1 cellular context compared by ENCODE assay signal in the genomic region with DNA sequence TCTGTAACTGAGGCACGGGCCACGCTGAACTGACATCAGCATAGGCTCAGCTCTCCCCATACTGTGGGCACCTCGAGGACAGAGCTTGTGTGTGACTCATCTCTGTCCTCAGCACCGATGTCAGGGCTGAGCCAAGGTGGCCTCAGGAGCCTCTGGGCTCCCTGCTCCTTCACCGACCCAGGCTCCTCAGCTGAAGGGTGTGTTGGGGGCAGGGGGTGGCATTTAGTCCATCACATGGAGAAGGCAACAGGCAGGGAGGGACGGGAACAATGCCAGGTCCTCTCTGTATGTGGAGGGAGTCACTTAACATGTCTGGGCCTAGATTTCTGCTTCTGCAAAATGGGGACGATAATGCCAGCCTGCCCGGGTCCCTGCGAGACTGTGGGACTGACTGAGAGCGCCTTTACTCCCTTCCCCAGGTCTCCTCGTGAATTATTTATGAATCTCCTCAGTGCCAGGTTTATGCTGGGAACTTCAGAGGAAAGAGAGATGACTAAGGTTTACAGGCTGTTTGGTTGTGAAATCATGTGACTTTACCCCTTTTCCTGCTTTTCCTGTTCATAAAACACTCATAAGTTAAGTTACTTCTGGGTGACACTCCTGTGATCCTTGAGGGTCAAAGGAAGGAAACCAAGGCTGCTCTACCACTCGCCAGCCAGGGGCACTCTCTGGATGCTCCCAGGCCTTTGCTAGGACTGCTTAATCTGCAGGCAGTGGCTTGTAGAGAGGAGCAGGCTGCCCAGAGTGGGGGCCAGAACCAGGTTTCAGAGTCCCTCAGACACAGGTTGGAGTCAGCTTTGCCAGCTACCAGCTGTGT.
TF ChIP-seq lines count a peak whose summit lies in the region.

No MANE protein-coding gene starts in this region.

TF ChIP-seq in K562, 482 proteins besides CTCF, POLR2A, EP300 and RAD21 (continued from another document and continues in another):
- TF ChIP-seq, protein P1, sequence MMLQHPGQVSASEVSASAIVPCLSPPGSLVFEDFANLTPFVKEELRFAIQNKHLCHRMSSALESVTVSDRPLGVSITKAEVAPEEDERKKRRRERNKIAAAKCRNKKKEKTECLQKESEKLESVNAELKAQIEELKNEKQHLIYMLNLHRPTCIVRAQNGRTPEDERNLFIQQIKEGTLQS (IDR thresholded peaks at IDR 0.05) = peak; percentile 68
- TF ChIP-seq, protein P1 (CRISPR knock-in tag; conservative IDR thresholded peaks at IDR 0.05) = no peak
- TF ChIP-seq, protein P2, sequence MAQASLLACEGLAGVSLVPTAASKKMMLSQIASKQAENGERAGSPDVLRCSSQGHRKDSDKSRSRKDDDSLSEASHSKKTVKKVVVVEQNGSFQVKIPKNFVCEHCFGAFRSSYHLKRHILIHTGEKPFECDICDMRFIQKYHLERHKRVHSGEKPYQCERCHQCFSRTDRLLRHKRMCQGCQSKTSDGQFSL (CRISPR knock-in tag; IDR thresholded peaks at IDR 0.05) = no peak
- TF ChIP-seq, protein P2 (tag; IDR thresholded peaks at IDR 0.05) = no peak
- TF ChIP-seq SREBF1 (IDR thresholded peaks at IDR 0.05; ENCODE audit: borderline replicate concordance, low read depth, low read length) (no peak), PTRF (tag; IDR thresholded peaks at IDR 0.05) (0 out of 2 replicates have a peak, but pooled peaks have one; percentile 26), ZNF253 (CRISPR knock-in tag; conservative IDR thresholded peaks at IDR 0.05) (no peak), POU5F1 (IDR thresholded peaks at IDR 0.05; ENCODE audit: borderline replicate concordance, low read depth, low read length, partially characterized antibody) (no peak), NCOA2 (IDR thresholded peaks at IDR 0.05; ENCODE audit: partially characterized antibody in 2 of 2) (no peak), ZNF3 (CRISPR knock-in tag; IDR thresholded peaks at IDR 0.05) (no peak), JUND (IDR thresholded peaks at IDR 0.05; ENCODE audit: borderline replicate concordance, low read depth, low read length) (peak; percentile 62; the same call in 1 of the 2 replicates), JUND (tag; IDR thresholded peaks at IDR 0.05; ENCODE audit: borderline replicate concordance, low read depth, low read length) (no peak; the same call in 2 of the 3 replicates), SMARCC2 (IDR thresholded peaks at IDR 0.05; ENCODE audit: low read depth) (no peak), ZNF239 (CRISPR knock-in tag; IDR thresholded peaks at IDR 0.05) (no peak), CEBPB (tag; IDR thresholded peaks at IDR 0.05) (peak; percentile 45; the same call in 1 of the 2 replicates), ZNF436 (CRISPR knock-in tag; IDR thresholded peaks at IDR 0.05) (no peak), ARID1B (IDR thresholded peaks at IDR 0.05) (no peak), ZNF444 (CRISPR knock-in tag; IDR thresholded peaks at IDR 0.05) (no peak), FOXM1 (IDR thresholded peaks at IDR 0.05; ENCODE audit: low read depth) (no peak), FOXM1 (CRISPR knock-in tag; IDR thresholded peaks at IDR 0.05; ENCODE audit: low read depth) (no peak), PHF21A (IDR thresholded peaks at IDR 0.05; ENCODE audit: borderline replicate concordance, low read depth) (no peak), NFATC3 (IDR thresholded peaks at IDR 0.05) (no peak), ZNF263 (CRISPR knock-in tag; IDR thresholded peaks at IDR 0.05; ENCODE audit: borderline replicate concordance) (no peak), NONO (IDR thresholded peaks at IDR 0.05; ENCODE audit: low read depth in 2 of 2, low read length in 1 of 2) (no peak), ZNF143 (CRISPR knock-in tag; IDR thresholded peaks at IDR 0.05) (no peak; the same call in 1 of the 2 replicates), KLF16 (IDR thresholded peaks at IDR 0.05) (no peak), TARDBP (IDR thresholded peaks at IDR 0.05) (no peak), NFIX (CRISPR knock-in tag; IDR thresholded peaks at IDR 0.05; ENCODE audit: low read depth) (no peak), NCOA4 (IDR thresholded peaks at IDR 0.05; ENCODE audit: partially characterized antibody) (no peak), STAT5B (CRISPR knock-in tag; IDR thresholded peaks at IDR 0.05) (no peak), ZNF431 (CRISPR knock-in tag; IDR thresholded peaks at IDR 0.05) (no peak), ZNF175 (CRISPR knock-in tag; IDR thresholded peaks at IDR 0.05; ENCODE audit: low read depth) (peak; percentile 22; the same call in 1 of the 2 replicates), SMARCB1 (IDR thresholded peaks at IDR 0.05; ENCODE audit: insufficient read length, low read depth) (no peak), DPF2 (IDR thresholded peaks at IDR 0.05) (no peak), TRIM28 (IDR thresholded peaks at IDR 0.05) (no peak)
- TF ChIP-seq, protein P3, sequence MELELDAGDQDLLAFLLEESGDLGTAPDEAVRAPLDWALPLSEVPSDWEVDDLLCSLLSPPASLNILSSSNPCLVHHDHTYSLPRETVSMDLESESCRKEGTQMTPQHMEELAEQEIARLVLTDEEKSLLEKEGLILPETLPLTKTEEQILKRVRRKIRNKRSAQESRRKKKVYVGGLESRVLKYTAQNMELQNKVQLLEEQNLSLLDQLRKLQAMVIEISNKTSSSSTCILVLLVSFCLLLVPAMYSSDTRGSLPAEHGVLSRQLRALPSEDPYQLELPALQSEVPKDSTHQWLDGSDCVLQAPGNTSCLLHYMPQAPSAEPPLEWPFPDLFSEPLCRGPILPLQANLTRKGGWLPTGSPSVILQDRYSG (tag; conservative IDR thresholded peaks at IDR 0.05; ENCODE audit: low read depth) = 0 out of 2 replicates have a peak, but pooled peaks have one; percentile 28
- TF ChIP-seq, protein P4, sequence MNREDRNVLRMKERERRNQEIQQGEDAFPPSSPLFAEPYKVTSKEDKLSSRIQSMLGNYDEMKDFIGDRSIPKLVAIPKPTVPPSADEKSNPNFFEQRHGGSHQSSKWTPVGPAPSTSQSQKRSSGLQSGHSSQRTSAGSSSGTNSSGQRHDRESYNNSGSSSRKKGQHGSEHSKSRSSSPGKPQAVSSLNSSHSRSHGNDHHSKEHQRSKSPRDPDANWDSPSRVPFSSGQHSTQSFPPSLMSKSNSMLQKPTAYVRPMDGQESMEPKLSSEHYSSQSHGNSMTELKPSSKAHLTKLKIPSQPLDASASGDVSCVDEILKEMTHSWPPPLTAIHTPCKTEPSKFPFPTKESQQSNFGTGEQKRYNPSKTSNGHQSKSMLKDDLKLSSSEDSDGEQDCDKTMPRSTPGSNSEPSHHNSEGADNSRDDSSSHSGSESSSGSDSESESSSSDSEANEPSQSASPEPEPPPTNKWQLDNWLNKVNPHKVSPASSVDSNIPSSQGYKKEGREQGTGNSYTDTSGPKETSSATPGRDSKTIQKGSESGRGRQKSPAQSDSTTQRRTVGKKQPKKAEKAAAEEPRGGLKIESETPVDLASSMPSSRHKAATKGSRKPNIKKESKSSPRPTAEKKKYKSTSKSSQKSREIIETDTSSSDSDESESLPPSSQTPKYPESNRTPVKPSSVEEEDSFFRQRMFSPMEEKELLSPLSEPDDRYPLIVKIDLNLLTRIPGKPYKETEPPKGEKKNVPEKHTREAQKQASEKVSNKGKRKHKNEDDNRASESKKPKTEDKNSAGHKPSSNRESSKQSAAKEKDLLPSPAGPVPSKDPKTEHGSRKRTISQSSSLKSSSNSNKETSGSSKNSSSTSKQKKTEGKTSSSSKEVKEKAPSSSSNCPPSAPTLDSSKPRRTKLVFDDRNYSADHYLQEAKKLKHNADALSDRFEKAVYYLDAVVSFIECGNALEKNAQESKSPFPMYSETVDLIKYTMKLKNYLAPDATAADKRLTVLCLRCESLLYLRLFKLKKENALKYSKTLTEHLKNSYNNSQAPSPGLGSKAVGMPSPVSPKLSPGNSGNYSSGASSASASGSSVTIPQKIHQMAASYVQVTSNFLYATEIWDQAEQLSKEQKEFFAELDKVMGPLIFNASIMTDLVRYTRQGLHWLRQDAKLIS (CRISPR knock-in tag; IDR thresholded peaks at IDR 0.05) = no peak
- TF ChIP-seq, protein P5, sequence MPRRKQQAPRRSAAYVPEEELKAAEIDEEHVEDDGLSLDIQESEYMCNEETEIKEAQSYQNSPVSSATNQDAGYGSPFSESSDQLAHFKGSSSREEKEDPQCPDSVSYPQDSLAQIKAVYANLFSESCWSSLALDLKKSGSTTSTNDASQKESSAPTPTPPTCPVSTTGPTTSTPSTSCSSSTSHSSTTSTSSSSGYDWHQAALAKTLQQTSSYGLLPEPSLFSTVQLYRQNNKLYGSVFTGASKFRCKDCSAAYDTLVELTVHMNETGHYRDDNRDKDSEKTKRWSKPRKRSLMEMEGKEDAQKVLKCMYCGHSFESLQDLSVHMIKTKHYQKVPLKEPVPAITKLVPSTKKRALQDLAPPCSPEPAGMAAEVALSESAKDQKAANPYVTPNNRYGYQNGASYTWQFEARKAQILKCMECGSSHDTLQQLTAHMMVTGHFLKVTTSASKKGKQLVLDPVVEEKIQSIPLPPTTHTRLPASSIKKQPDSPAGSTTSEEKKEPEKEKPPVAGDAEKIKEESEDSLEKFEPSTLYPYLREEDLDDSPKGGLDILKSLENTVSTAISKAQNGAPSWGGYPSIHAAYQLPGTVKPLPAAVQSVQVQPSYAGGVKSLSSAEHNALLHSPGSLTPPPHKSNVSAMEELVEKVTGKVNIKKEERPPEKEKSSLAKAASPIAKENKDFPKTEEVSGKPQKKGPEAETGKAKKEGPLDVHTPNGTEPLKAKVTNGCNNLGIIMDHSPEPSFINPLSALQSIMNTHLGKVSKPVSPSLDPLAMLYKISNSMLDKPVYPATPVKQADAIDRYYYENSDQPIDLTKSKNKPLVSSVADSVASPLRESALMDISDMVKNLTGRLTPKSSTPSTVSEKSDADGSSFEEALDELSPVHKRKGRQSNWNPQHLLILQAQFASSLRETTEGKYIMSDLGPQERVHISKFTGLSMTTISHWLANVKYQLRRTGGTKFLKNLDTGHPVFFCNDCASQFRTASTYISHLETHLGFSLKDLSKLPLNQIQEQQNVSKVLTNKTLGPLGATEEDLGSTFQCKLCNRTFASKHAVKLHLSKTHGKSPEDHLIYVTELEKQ (CRISPR knock-in tag; IDR thresholded peaks at IDR 0.05) = no peak
- TF ChIP-seq, protein P6, sequence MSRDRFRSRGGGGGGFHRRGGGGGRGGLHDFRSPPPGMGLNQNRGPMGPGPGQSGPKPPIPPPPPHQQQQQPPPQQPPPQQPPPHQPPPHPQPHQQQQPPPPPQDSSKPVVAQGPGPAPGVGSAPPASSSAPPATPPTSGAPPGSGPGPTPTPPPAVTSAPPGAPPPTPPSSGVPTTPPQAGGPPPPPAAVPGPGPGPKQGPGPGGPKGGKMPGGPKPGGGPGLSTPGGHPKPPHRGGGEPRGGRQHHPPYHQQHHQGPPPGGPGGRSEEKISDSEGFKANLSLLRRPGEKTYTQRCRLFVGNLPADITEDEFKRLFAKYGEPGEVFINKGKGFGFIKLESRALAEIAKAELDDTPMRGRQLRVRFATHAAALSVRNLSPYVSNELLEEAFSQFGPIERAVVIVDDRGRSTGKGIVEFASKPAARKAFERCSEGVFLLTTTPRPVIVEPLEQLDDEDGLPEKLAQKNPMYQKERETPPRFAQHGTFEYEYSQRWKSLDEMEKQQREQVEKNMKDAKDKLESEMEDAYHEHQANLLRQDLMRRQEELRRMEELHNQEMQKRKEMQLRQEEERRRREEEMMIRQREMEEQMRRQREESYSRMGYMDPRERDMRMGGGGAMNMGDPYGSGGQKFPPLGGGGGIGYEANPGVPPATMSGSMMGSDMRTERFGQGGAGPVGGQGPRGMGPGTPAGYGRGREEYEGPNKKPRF (IDR thresholded peaks at IDR 0.05; ENCODE audit: low read depth, low read length) = no peak
- TF ChIP-seq, protein P7, sequence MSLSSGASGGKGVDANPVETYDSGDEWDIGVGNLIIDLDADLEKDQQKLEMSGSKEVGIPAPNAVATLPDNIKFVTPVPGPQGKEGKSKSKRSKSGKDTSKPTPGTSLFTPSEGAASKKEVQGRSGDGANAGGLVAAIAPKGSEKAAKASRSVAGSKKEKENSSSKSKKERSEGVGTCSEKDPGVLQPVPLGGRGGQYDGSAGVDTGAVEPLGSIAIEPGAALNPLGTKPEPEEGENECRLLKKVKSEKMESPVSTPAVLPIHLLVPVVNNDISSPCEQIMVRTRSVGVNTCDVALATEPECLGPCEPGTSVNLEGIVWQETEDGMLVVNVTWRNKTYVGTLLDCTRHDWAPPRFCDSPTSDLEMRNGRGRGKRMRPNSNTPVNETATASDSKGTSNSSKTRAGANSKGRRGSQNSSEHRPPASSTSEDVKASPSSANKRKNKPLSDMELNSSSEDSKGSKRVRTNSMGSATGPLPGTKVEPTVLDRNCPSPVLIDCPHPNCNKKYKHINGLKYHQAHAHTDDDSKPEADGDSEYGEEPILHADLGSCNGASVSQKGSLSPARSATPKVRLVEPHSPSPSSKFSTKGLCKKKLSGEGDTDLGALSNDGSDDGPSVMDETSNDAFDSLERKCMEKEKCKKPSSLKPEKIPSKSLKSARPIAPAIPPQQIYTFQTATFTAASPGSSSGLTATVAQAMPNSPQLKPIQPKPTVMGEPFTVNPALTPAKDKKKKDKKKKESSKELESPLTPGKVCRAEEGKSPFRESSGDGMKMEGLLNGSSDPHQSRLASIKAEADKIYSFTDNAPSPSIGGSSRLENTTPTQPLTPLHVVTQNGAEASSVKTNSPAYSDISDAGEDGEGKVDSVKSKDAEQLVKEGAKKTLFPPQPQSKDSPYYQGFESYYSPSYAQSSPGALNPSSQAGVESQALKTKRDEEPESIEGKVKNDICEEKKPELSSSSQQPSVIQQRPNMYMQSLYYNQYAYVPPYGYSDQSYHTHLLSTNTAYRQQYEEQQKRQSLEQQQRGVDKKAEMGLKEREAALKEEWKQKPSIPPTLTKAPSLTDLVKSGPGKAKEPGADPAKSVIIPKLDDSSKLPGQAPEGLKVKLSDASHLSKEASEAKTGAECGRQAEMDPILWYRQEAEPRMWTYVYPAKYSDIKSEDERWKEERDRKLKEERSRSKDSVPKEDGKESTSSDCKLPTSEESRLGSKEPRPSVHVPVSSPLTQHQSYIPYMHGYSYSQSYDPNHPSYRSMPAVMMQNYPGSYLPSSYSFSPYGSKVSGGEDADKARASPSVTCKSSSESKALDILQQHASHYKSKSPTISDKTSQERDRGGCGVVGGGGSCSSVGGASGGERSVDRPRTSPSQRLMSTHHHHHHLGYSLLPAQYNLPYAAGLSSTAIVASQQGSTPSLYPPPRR (CRISPR knock-in tag; IDR thresholded peaks at IDR 0.05; ENCODE audit: borderline replicate concordance) = no peak
